Comparison of ENCODE assay signal across 8 cellular contexts in the genomic region with DNA sequence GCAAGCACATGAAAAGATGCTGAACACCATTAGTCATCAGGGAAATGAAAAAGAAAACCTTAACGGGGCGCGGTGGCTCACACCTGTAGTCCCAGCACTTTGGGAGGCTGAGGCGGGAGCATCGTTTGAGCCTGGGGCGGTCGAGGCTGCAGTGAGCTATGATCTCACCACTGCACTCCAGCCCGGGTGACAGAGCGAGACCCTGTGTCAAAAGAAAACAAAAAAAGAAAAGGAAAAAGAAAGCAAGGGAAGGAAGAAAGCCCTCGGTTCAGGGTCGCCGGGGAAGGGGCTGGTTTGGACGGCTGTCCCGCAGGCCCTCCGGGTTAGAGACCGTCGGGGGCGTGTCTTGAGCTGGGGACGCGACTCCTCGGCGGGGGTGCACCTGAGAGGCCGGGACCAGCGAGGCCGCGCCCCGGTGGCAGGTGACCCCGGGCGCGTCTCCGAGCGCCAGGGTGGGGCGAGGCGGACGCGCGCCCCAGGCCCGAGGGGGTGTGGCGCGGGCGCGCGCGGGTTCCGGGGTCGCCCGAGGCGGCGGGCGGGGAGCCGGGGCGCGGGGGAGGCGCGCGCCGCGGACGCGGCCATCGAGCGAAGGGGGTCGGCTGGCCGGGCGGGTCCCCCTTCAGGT. TPM values are rescaled to one million over a fixed set of nuclear protein-coding genes. Genes with fewer than 3 reads are reported as not detected.
DNase-seq lines count a peak whose midpoint lies in the region; ATAC-seq and TF ChIP-seq lines count a peak whose summit lies in the region.

No MANE protein-coding gene starts in this region.

- H3K36me3 ChIP-seq in BLaER1 (peaks cover 28% of the 10 kb centered on the region), RWPE2 (ENCODE audit: low read depth) (peaks cover 11% of the 10 kb centered on the region), body of pancreas (replicated peaks in 1 of 2; ENCODE audit: insufficient read depth in 1 of 2, low read depth in 2 of 2) (no peaks in the 10 kb centered on the region)

- H3K9me3 ChIP-seq in BLaER1 = 0 out of 2 replicates have a peak, but pooled peaks cover 12% of the 10 kb centered on the region
- H3K9me3 ChIP-seq in RWPE2 (ENCODE audit: severe bottlenecking) = no peaks in the 10 kb centered on the region
- no peaks in the 10 kb centered on the region for H3K9me3 ChIP-seq in body of pancreas

- peak overlapping the region; percentile 87 for H3K9ac ChIP-seq in BLaER1

- no peak for TF ChIP-seq CTCF in RWPE2 (IDR thresholded peaks at IDR 0.05; ENCODE audit: poor library complexity, severe bottlenecking)
- TF ChIP-seq CTCF in body of pancreas (IDR thresholded peaks at IDR 0.05) = no peak

- peaks cover 40% of the 10 kb centered on the region for H4K20me1 ChIP-seq in BLaER1

- peaks cover 13% of the 10 kb centered on the region for H3K27me3 ChIP-seq in BLaER1
- H3K27me3 ChIP-seq in RWPE2 (ENCODE audit: insufficient read depth, poor library complexity, severe bottlenecking) = no peaks in the 10 kb centered on the region
- no peaks in the 10 kb centered on the region for H3K27me3 ChIP-seq in body of pancreas

- TF ChIP-seq POLR2A in body of pancreas (IDR thresholded peaks at IDR 0.05) = no peak

- H3K4me1 ChIP-seq in BLaER1 = peaks cover 16% of the 10 kb centered on the region
- H3K4me1 ChIP-seq in RWPE2 (ENCODE audit: insufficient read depth, poor library complexity, severe bottlenecking) = no peaks in the 10 kb centered on the region
- no peaks in the 10 kb centered on the region for H3K4me1 ChIP-seq in body of pancreas

- peak overlapping the region; percentile 87 for H3K4me2 ChIP-seq in BLaER1

- 2 to 11% methylated on average over 22 to 55 of the region's 65 CpGs for WGBS in body of pancreas, 2 donors

- peak overlapping the region; percentile 79 for H3K4me3 ChIP-seq in BLaER1
- peak overlapping the region; percentile 90 for H3K4me3 ChIP-seq in RWPE2 (ENCODE audit: severe bottlenecking)
- H3K4me3 ChIP-seq in body of pancreas = no peak overlapping the region

- H3K27ac ChIP-seq in BLaER1 = peak overlapping the region; percentile 92
- peak overlapping the region; percentile 60 for H3K27ac ChIP-seq in RWPE2 (ENCODE audit: poor library complexity, severe bottlenecking)
- peak overlapping the region; percentile 17 to 61 (median 48) for H3K27ac ChIP-seq in body of pancreas

- peak; percentile 43 for DNase-seq in GM19240 (ENCODE audit: insufficient read length, low spot score)
- no peak for DNase-seq in RWPE2 (ENCODE audit: low spot score)
- DNase-seq in body of pancreas = peak; percentile 49 to 68 (median 52)
- peak; percentile 61 for DNase-seq in kidney tubule cell (ENCODE audit: low spot score)
- peak; percentile 40 to 43 for DNase-seq in stimulated activated CD4-positive, alpha-beta T cell treated with anti-CD3 and anti-CD28 coated beads, Interleukin-4, amount 100 ng/mL, for 4 hours
- no peak for DNase-seq in superior temporal gyrus (ENCODE audit: extremely low spot score)

- intact Hi-C loops in body of pancreas (cut with DNase I) = no loop called here

- ATAC-seq in HG03469 (IDR thresholded peaks at IDR 0.05; ENCODE audit: unreplicated experiment) = peak; percentile 47
- ATAC-seq in RWPE2 (ENCODE audit: low read depth) = no peak; the same call in 2 of the 3 replicates
- peak; percentile 77 for ATAC-seq in body of pancreas

RNA-seq across cellular contexts. Expression of a gene that starts 0.5 kb away (rescaled TPM):
- 10 to 100 TPM in 1 of 2 donors, 1 to 10 TPM in 1; 7.3 to 19.1 TPM for total RNA-seq in body of pancreas

RNA-seq across cellular contexts. Expression of a gene that starts 13.7 kb away (rescaled TPM):
- total RNA-seq in body of pancreas = 10 to 100 TPM; 14.5 to 48.8 TPM

RNA-seq across cellular contexts. Expression of a gene that starts 20.6 kb away (rescaled TPM):
- 10 to 100 TPM; 68.5 to 83.4 TPM for total RNA-seq in body of pancreas

RNA-seq across cellular contexts. Expression of a gene that starts 21.5 kb away (rescaled TPM):
- total RNA-seq in body of pancreas = 10 to 100 TPM; 20.2 to 27.4 TPM

RNA-seq across cellular contexts. Expression of a gene that starts 28.8 kb away (rescaled TPM):
- 10 to 100 TPM; 24.9 to 34.9 TPM for total RNA-seq in body of pancreas

Comparison
In these comparisons a context has a peak if more than half of its experiments do, and no peak if none do; other contexts are left out.
1. H3K4me3 ChIP-seq: peak in BLaER1 (single experiment) and RWPE2 (single experiment); none in body of pancreas (0 of 2).
2. DNase-seq: peak in GM19240 (single experiment), body of pancreas (4 of 4), kidney tubule cell (single experiment) and stimulated activated CD4-positive, alpha-beta T cell treated with anti-CD3 and anti-CD28 coated beads, Interleukin-4, amount 100 ng/mL, for 4 hours (2 of 2); none in RWPE2 (single experiment) and superior temporal gyrus (single experiment).
3. Peak in every context shown above with its lines, with median percentiles within 50 percentile points of each other: H3K27ac ChIP-seq.